Comparison of ENCODE assay signal across 13 cellular contexts in the genomic region with DNA sequence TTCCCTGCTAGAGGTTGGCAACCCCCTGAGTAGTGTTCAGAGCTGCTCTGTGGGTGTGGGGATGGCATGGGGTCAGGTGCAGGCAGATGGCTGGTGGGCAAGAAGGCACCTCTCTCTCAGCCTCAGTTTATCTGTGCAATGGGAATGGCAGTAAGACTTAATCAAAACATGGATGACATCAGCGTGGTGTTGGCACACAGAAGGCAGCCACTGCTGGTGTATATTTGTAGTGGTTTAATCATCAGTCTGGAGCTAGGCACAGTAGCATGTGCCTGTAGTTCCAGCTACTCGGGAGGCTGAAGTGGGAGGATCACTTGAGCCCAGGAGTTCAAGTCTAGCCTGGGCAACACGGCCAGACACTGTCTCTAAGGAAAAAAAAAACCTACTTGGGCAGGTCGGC. TPM values are rescaled to one million over a fixed set of nuclear protein-coding genes. Genes with fewer than 3 reads are reported as not detected.
DNase-seq lines count a peak whose midpoint lies in the region; ATAC-seq and TF ChIP-seq lines count a peak whose summit lies in the region.
"Had no signal": no experiment of that assay in that cellular context is flagged by ENCODE, and none has a peak within 500 bp of the region (broad histone marks: within the 10 kb centered on the region; RNA-seq: fewer than 3 reads in every experiment).

No MANE protein-coding gene starts in this region.

- intact Hi-C loops in vagina (cut with DNase I), result loop anchor here (10.0 kb wide), 1 partner anchor 323 kb away; no protein-coding TSS in a partner anchor

- H3K4me1 ChIP-seq in mucosa of rectum (ENCODE audit: control insufficient read depth in 2 of 2, insufficient read depth in 2 of 2, low read length in 2 of 2), result peaks cover 13 to 17% of the 10 kb centered on the region in 2 donors
- peaks cover 23% of the 10 kb centered on the region for H3K4me1 ChIP-seq in vagina

- TF ChIP-seq POLR2A in vagina (IDR thresholded peaks at IDR 0.05), result no peak

- DNase-seq in NCI-H2029 (lab: John Stamatoyannopoulos, UW) (peak; percentile 43), NCI-H2029 treated with DMSO at 0.1 percent for 48 hours (lab: John Stamatoyannopoulos, UW) (no peak), epithelial cell of prostate (ENCODE audit: low read depth, low spot score) (peak; percentile 26), vagina (ENCODE audit: extremely low spot score in 2 of 2) (no peak), NCI-H2107 (lab: John Stamatoyannopoulos, UW) (no peak), iPS-NIHi7 (ENCODE audit: extremely low spot score) (no peak)
- DNase-seq: activated CD8-positive, alpha-beta memory T cell treated with anti-CD3 and anti-CD28 coated beads for 24 hours; DND-41; stimulated activated CD4-positive, alpha-beta T cell treated with anti-CD3 and anti-CD28 coated beads, Interleukin-4, amount 100 ng/mL, for 1 hour had no signal

- H3K27me3 ChIP-seq in mucosa of rectum (ENCODE audit: control insufficient read depth in 2 of 2, insufficient read depth in 2 of 2, low read length in 2 of 2) (no peaks in the 10 kb centered on the region), vagina (no peaks in the 10 kb centered on the region)

- no peaks in the 10 kb centered on the region for H3K9me3 ChIP-seq in mucosa of rectum (ENCODE audit: control insufficient read depth in 2 of 2, low read length in 2 of 2)
- no peaks in the 10 kb centered on the region for H3K9me3 ChIP-seq in vagina

- peak overlapping the region in 1 of 2 donors; percentile 59 for H3K9ac ChIP-seq in mucosa of rectum (ENCODE audit: low read depth in 1 of 2, low read length in 2 of 2)
- H3K9ac ChIP-seq: KMS-11 had no signal

- H3K36me3 ChIP-seq in mucosa of rectum (ENCODE audit: control insufficient read depth in 2 of 2, insufficient read depth in 2 of 2, low read length in 2 of 2), result peaks cover 6 to 8% of the 10 kb centered on the region in 2 donors
- no peaks in the 10 kb centered on the region for H3K36me3 ChIP-seq in vagina

- H3K4me3 ChIP-seq in mucosa of rectum (ENCODE audit: low read length in 2 of 2) (no peak overlapping the region), vagina (no peak overlapping the region)

- TF ChIP-seq CTCF in vagina (IDR thresholded peaks at IDR 0.05), result no peak

- no peak for ATAC-seq in GM21423 (IDR thresholded peaks at IDR 0.05; ENCODE audit: unreplicated experiment)

- peak overlapping the region; percentile 36 for H3K27ac ChIP-seq in epithelial cell of prostate
- peak overlapping the region; percentile 78 to 82 for H3K27ac ChIP-seq in mucosa of rectum (ENCODE audit: low read depth in 2 of 2, low read length in 2 of 2)
- peak overlapping the region; percentile 20 for H3K27ac ChIP-seq in vagina
- H3K27ac ChIP-seq: KMS-11 had no signal

RNA-seq across cellular contexts. Expression of a gene that starts 7.4 kb away (rescaled TPM):
- total RNA-seq in vagina, result 38.1 TPM
- total RNA-seq: RPMI7951 had no signal

Comparison
In these comparisons a context has a peak if more than half of its experiments do, and no peak if none do; other contexts are left out.
1. DNase-seq: peak in NCI-H2029 (single experiment) and epithelial cell of prostate (single experiment); none in NCI-H2029 treated with DMSO at 0.1 percent for 48 hours (single experiment), vagina (0 of 2), NCI-H2107 (single experiment) and iPS-NIHi7 (single experiment).
2. H3K27ac ChIP-seq: peak in every context shown above with its lines; median percentile 80 in mucosa of rectum; 36 in epithelial cell of prostate; 20 in vagina.